ENCODE assay signal across 8 cellular contexts in genomic region chr6:100099189-100100074, GRCh38.
DNase-seq lines count a peak whose midpoint lies in the region; ATAC-seq and TF ChIP-seq lines count a peak whose summit lies in the region.

No MANE protein-coding gene starts in this region.

- peak; percentile 63 for TF ChIP-seq RAD21 in HCT116 (IDR thresholded peaks at IDR 0.05; ENCODE audit: low read depth)

- POLR2A ChIA-PET in HCT116 (lab: Charles Lee) (no interaction called here), OCI-LY7 (lab: Charles Lee) (interaction anchor here (0.9 kb wide), 1 partner anchor 233 kb away, joined by 3 read pairs; no protein-coding TSS in a partner anchor)

- no peak for TF ChIP-seq POLR2A in HCT116 (IDR thresholded peaks at IDR 0.05; ENCODE audit: borderline replicate concordance, extremely low read depth, insufficient read depth, insufficient read length)
- no peak for TF ChIP-seq POLR2A in GM18505 (IDR thresholded peaks at IDR 0.05; ENCODE audit: borderline replicate concordance, extremely low read depth, insufficient read depth, insufficient read length)

- H3K9me2 ChIP-seq in HCT116 (ENCODE audit: insufficient read depth), result no peaks in the 10 kb centered on the region
- H3K9me2 ChIP-seq in OCI-LY7 (ENCODE audit: insufficient read depth, low read length), result no peaks in the 10 kb centered on the region

- no peak overlapping the region for H3K27ac Mint-ChIP-seq in CD14-positive monocyte

- no peaks in the 10 kb centered on the region for H3K79me2 ChIP-seq in HCT116 (ENCODE audit: insufficient read depth, low read length)
- no peaks in the 10 kb centered on the region for H3K79me2 ChIP-seq in OCI-LY7 (ENCODE audit: insufficient read depth, low read depth, low read length)

- peak; percentile 70 for ATAC-seq in HCT116
- no peak for ATAC-seq in GM19463 (IDR thresholded peaks at IDR 0.05; ENCODE audit: unreplicated experiment)
- no peak for ATAC-seq in GM18505 (IDR thresholded peaks at IDR 0.05; ENCODE audit: unreplicated experiment)

- H3K9me3 ChIP-seq in HCT116 (ENCODE audit: control insufficient read depth in 1 of 2, insufficient read depth in 1 of 2, low read depth in 1 of 2, low read length in 2 of 2), result no peaks in the 10 kb centered on the region
- H3K9me3 ChIP-seq in OCI-LY7 (ENCODE audit: low read length), result no peaks in the 10 kb centered on the region

- no peak overlapping the region for H3K27ac ChIP-seq in HCT116 (ENCODE audit: low read depth, low read length)
- H3K27ac ChIP-seq in OCI-LY7 (ENCODE audit: low read depth, low read length, poor library complexity, severe bottlenecking), result no peak overlapping the region

- H3K4me1 Mint-ChIP-seq in CD14-positive monocyte, result no peaks in the 10 kb centered on the region

- no peaks in the 10 kb centered on the region for H3K36me3 ChIP-seq in HCT116 (ENCODE audit: control insufficient read depth in 1 of 2, insufficient read depth in 2 of 2, low read length in 2 of 2)
- H3K36me3 ChIP-seq in OCI-LY7 (ENCODE audit: insufficient read depth, low read length), result no peaks in the 10 kb centered on the region

- RAD21 ChIA-PET in HCT116 (lab: Charles Lee; ENCODE audit: low non-redundant PET in 1 of 2, low total read pairs in 2 of 2, uncharacterized antibody in 2 of 2, unreplicated experiment in 2 of 2), result interaction anchor here (0.6 to 1.5 kb wide), 4 partner anchors 98 to 620 kb away, joined by 3 to 6 read pairs (median 4); no protein-coding TSS in a partner anchor

- H3K27me3 Mint-ChIP-seq in CD14-positive monocyte (ENCODE audit: low read depth in 3 of 3), result peaks cover 0 to 4% (median 3%) of the 10 kb centered on the region in 3 donors

- no peak overlapping the region for H2AFZ ChIP-seq in HCT116 (ENCODE audit: low read depth, low read length, poor library complexity, severe bottlenecking)
- no peak overlapping the region for H2AFZ ChIP-seq in OCI-LY7 (ENCODE audit: low read length)

- no peak overlapping the region for H3K4me3 ChIP-seq in HCT116 (replicated peaks in 1 of 2; ENCODE audit: low read depth in 1 of 2, low read length in 2 of 2)
- no peak overlapping the region for H3K4me3 ChIP-seq in OCI-LY7 (ENCODE audit: low read depth, low read length, poor library complexity, severe bottlenecking)

- CTCF ChIA-PET in HCT116 (lab: Charles Lee), result interaction anchor here (0.6 to 6.3 kb wide), 5 partner anchors 11 to 231 kb away, joined by 3 to 88 read pairs (median 4); no protein-coding TSS in a partner anchor
- CTCF ChIA-PET in OCI-LY7 (lab: Charles Lee; ENCODE audit: unreplicated experiment), result no interaction called here

- H3K4me3 Mint-ChIP-seq in CD14-positive monocyte, result no peak overlapping the region

- H3K36me3 Mint-ChIP-seq in CD14-positive monocyte, result no peaks in the 10 kb centered on the region

- no peak overlapping the region for H3K9ac ChIP-seq in HCT116 (ENCODE audit: low read length)

- no peaks in the 10 kb centered on the region for H3K9me3 Mint-ChIP-seq in CD14-positive monocyte

- H3K4me2 ChIP-seq in HCT116 (ENCODE audit: low read length) (no peak overlapping the region; the same call in 1 of the 2 replicates), OCI-LY7 (ENCODE audit: low read length) (no peak overlapping the region)

- no peak for DNase-seq in CD14-positive monocyte (ENCODE audit: low spot score)
- peak; percentile 16 for DNase-seq in HCT116 (ENCODE audit: low read depth, low spot score)
- peak; percentile 34 for DNase-seq in OCI-LY7 (ENCODE audit: low spot score)
- peak; percentile 17 for DNase-seq in fibroblast of gingiva (ENCODE audit: low read depth)
- DNase-seq in superior temporal gyrus (ENCODE audit: extremely low spot score), result peak; percentile 83
- no peak for DNase-seq in posterior cingulate gyrus

- BruUV-seq in HCT116 (replicated peaks; lab: Mats Ljungman, UMichigan) (no TSS peak), OCI-LY7 (replicated peaks; lab: Mats Ljungman, UMichigan) (no TSS peak)

- intact Hi-C loops in CD14-positive monocyte (cut with micrococcal nuclease), result no loop called here
- intact Hi-C loops in HCT116 (cut with micrococcal nuclease), result loop anchor here (1.0 to 2.0 kb wide), 3 partner anchors 97 to 633 kb away; no protein-coding TSS in a partner anchor
- intact Hi-C loops in OCI-LY7 (cut with micrococcal nuclease; ENCODE audit: unreplicated experiment), result loop anchor here (5.0 kb wide), 2 partner anchors 97 to 563 kb away; no protein-coding TSS in a partner anchor
- intact Hi-C loops in posterior cingulate gyrus (cut with DNase I), result loop anchor here (1.0 to 2.0 kb wide), 2 partner anchors 97 to 231 kb away; no protein-coding TSS in a partner anchor

- H4K20me1 ChIP-seq in HCT116 (ENCODE audit: insufficient read depth), result no peaks in the 10 kb centered on the region
- no peaks in the 10 kb centered on the region for H4K20me1 ChIP-seq in OCI-LY7 (ENCODE audit: insufficient read depth, low read length)

- TF ChIP-seq CTCF in CD14-positive monocyte (IDR thresholded peaks at IDR 0.05) (peak; percentile 50), HCT116 (IDR thresholded peaks at IDR 0.05 in 2 of 3, conservative IDR thresholded peaks at IDR 0.05 in 1 of 3; ENCODE audit: borderline replicate concordance in 1 of 3, insufficient read depth in 1 of 3, low read depth in 2 of 3, low read length in 2 of 3) (peak; percentile 37 to 79 (median 69); a peak in 5 of 6 replicates), OCI-LY7 (conservative IDR thresholded peaks at IDR 0.05; ENCODE audit: low read length) (peak; percentile 93)

- H3K27me3 ChIP-seq in HCT116 (ENCODE audit: insufficient read depth, low read length), result no peaks in the 10 kb centered on the region

- no peaks in the 10 kb centered on the region for H3K4me1 ChIP-seq in HCT116 (ENCODE audit: control insufficient read depth in 1 of 2, insufficient read depth in 2 of 2, low read length in 2 of 2)
- H3K4me1 ChIP-seq in OCI-LY7 (ENCODE audit: insufficient read depth, low read length, poor library complexity, severe bottlenecking), result no peaks in the 10 kb centered on the region

TF ChIP-seq in HCT116, 20 proteins besides CTCF, POLR2A, EP300 and RAD21:
- no peak for TF ChIP-seq ZNF274 (IDR thresholded peaks at IDR 0.05; ENCODE audit: low read depth, low read length)
- TF ChIP-seq CBX3 (IDR thresholded peaks at IDR 0.05; ENCODE audit: low read depth), result no peak
- TF ChIP-seq EGR1 (IDR thresholded peaks at IDR 0.05; ENCODE audit: low read depth), result no peak
- TF ChIP-seq SRF (IDR thresholded peaks at IDR 0.05; ENCODE audit: low read depth), result no peak
- TF ChIP-seq SP1 (IDR thresholded peaks at IDR 0.05; ENCODE audit: low read depth), result no peak
- TF ChIP-seq JUND (IDR thresholded peaks at IDR 0.05), result no peak
- no peak for TF ChIP-seq ZFX (IDR thresholded peaks at IDR 0.05)
- no peak for TF ChIP-seq CEBPB (IDR thresholded peaks at IDR 0.05; ENCODE audit: low read depth)
TF ChIP-seq in HCT116: peak in this region for 0.

Comparison
In these comparisons a context has a peak if more than half of its experiments do, and no peak if none do; other contexts are left out.
1. DNase-seq: peak in HCT116 (single experiment), OCI-LY7 (single experiment), fibroblast of gingiva (single experiment) and superior temporal gyrus (single experiment); none in CD14-positive monocyte (single experiment) and posterior cingulate gyrus (0 of 10).
2. intact Hi-C loops: an anchor here in HCT116 (1.0 to 2.0 kb wide), OCI-LY7 (5.0 kb wide) and posterior cingulate gyrus (1.0 to 2.0 kb wide); none called in CD14-positive monocyte.
3. Peak in every context shown above with its lines, with median percentiles within 50 percentile points of each other: CTCF ChIP-seq.